ENCODE assay signal across 18 cellular contexts in the genomic region with DNA sequence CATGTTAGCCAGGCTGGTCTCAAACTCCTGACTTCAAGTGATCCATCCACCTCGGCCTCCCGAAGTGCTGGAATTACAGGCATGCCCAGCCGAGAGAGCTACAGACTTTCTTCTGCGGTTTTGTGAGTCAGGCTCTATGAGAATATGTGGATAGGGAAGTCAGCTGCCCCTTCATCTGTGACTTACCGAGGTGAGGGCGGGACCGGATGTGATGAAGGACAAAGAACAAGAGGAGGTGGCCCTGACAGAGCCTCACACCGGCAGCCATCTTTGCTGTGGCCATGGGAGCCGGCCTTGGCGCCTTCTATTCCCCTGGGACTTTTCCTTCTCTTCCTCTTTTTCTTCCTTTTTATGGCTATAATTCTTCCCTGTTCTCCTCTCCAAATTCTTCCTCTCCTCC.
"Had no signal": no experiment of that assay in that cellular context is flagged by ENCODE, and none has a peak within 500 bp of the region (broad histone marks: within the 10 kb centered on the region; RNA-seq: fewer than 3 reads in every experiment).

No MANE protein-coding gene starts in this region.

- FAIRE-seq: bronchial epithelial cell, endometrium had no signal

- H3K27me3 ChIP-seq: dorsolateral prefrontal cortex, esophagus squamous epithelium had no signal

- H3K36me3 ChIP-seq: esophagus squamous epithelium, left ventricle myocardium inferior had no signal

- ATAC-seq: natural killer cell treated with Interleukin-12 subunit alpha and Interleukin-12 subunit beta and Interleukin-15 and Interleukin-18, amount 100 ng/mL, for 72 hours; psoas muscle; sciatic nerve had no signal

- H3K4me1 ChIP-seq: esophagus squamous epithelium, left ventricle myocardium inferior, psoas muscle had no signal

- H3K27ac ChIP-seq: dorsolateral prefrontal cortex, esophagus squamous epithelium, left ventricle myocardium inferior, psoas muscle had no signal

- H3K9me3 ChIP-seq: esophagus squamous epithelium, psoas muscle had no signal

- H3K4me3 ChIP-seq: dorsolateral prefrontal cortex, esophagus squamous epithelium, left ventricle myocardium inferior, psoas muscle had no signal

- DNase-seq: activated CD4-positive, alpha-beta memory T cell treated with anti-CD3 and anti-CD28 coated beads for 36 hours; activated CD4-positive, alpha-beta T cell treated with anti-CD3 and anti-CD28 coated beads for 1 hour; activated naive CD8-positive, alpha-beta T cell treated with anti-CD3 and anti-CD28 coated beads, Interleukin-2, amount 10 ng/mL, durations not matched to agents 7 days and 5 days; activated T-cell treated with anti-CD3 and anti-CD28 coated beads, Interleukin-2, amount 50 U/mL, for 48 hours; anterior cingulate cortex; dorsolateral prefrontal cortex; esophagus squamous epithelium; foreskin melanocyte; islet precursor cell; left ventricle myocardium inferior; mesenchymal stem cell; psoas muscle; stimulated activated naive CD4-positive, alpha-beta T cell; substantia nigra had no signal
